Comparison of ENCODE assay signal across 1 cellular context in the genomic region with DNA sequence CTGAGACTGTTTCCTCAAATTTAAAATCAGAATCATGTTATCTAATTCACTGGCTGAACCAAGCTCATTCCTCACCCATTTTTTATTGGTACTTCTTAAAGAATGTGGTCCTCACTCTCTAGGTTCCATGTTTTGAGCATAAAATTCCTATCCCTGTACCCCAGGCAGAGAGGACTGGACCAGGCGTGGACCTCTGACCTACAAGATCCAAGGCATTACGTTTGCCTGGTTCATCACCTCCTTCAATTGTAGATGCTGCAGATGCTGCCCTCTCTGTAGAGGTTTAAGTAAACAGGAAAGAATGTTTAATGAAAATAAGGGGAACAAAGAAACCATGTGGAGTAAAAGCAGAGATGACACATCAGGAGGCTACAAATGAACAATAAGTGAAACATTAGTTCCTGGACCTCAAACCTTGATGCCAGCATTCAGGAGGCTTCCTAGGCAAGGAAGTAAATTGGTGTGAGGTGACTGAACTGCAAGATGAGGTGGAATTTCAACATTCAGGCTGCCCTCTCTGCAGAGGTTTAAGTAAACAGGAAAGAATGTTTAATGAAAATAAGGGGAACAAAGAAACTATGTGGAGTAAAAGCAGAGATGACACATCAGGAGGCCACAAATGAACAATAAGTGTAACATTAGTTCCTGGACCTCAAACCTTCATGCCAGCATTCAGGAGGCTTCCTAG.
TF ChIP-seq lines count a peak whose summit lies in the region.

No MANE protein-coding gene starts in this region.

TF ChIP-seq in endothelial cell of umbilical vein, 7 proteins besides CTCF, POLR2A, EP300 and RAD21:
- peak; percentile 4 for TF ChIP-seq POLR2AphosphoS5 (IDR thresholded peaks at IDR 0.05; ENCODE audit: insufficient read depth, low read depth, low read length)
